Comparison of ENCODE assay signal across 15 cellular contexts in the genomic region with DNA sequence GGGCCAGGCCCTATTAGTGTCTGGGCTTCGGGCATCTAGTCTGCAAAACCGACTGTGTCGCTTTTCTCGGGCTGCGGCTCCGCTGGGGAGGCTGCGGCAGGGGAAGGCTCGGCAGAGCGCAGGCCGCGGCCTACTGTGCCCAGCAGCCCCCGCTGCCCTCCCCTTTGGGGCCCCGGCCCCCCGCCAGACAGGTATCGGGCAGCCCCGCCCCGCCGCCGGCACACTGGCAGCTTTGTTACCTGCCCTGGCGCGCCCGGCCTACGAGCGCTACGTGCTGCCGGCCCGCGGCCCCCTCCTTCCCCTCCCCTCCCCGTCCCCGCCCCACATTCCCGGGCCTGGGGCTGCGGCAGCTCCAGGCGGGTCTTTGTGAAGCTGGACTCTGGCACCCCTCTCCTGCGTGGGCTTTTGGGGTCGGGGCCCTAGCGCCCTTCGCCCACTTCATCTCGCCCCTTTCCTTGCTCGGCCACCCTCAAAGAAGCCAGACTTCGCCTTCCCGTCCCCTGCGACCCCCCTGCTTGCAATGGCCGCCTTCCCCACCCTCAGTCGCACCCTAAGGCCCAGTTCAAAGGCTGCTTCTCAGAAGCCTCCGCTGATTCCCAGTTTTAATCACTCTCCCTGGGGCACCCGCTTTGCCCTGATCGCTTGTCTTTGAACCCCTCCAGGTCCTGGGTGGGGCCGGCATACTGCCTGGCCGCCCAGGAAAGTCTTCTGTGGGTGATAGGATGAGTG. TPM values are rescaled to one million over a fixed set of nuclear protein-coding genes. Genes with fewer than 3 reads are reported as not detected.
DNase-seq lines count a peak whose midpoint lies in the region; ATAC-seq and TF ChIP-seq lines count a peak whose summit lies in the region.
"Had no signal": no experiment of that assay in that cellular context is flagged by ENCODE, and none has a peak within 500 bp of the region (broad histone marks: within the 10 kb centered on the region; RNA-seq: fewer than 3 reads in every experiment).

No MANE protein-coding gene starts in this region.

- H3K36me3 ChIP-seq in mesendoderm (ENCODE audit: control insufficient read depth, insufficient read depth, low read length): no peaks in the 10 kb centered on the region
- H3K36me3 ChIP-seq: right lobe of liver had no signal

- peak overlapping the region; percentile 68 for H3K4me3 Mint-ChIP-seq in type B pancreatic cell
- H3K4me3 Mint-ChIP-seq: activated naive CD8-positive, alpha-beta T cell treated with anti-CD3 and anti-CD28 coated beads for 36 hours; stimulated activated naive CD8-positive, alpha-beta T cell treated with anti-CD3 and anti-CD28 coated beads, Interleukin-15, Interleukin-2, amounts not matched to agents 100 ng/mL and 50 ng/mL, for 24 hours; T-cell had no signal

- H3K18ac ChIP-seq in mesendoderm (ENCODE audit: low read length): peak overlapping the region; percentile 98

- H3K9ac ChIP-seq in mesendoderm (ENCODE audit: low read length): peak overlapping the region; percentile 71

- peak overlapping the region; percentile 99 for H3K27ac Mint-ChIP-seq in type B pancreatic cell
- H3K27ac Mint-ChIP-seq: activated naive CD8-positive, alpha-beta T cell treated with anti-CD3 and anti-CD28 coated beads for 36 hours; stimulated activated naive CD8-positive, alpha-beta T cell treated with anti-CD3 and anti-CD28 coated beads, Interleukin-15, Interleukin-2, amounts not matched to agents 100 ng/mL and 50 ng/mL, for 24 hours; T-cell had no signal

- peak overlapping the region; percentile 91 for H3K56ac ChIP-seq in mesendoderm (ENCODE audit: low read length)

- peaks cover 27% of the 10 kb centered on the region for H3K4me1 Mint-ChIP-seq in type B pancreatic cell (ENCODE audit: unreplicated experiment)
- H3K4me1 Mint-ChIP-seq: activated naive CD8-positive, alpha-beta T cell treated with anti-CD3 and anti-CD28 coated beads for 36 hours; T-cell had no signal

- H3K79me1 ChIP-seq in mesendoderm (ENCODE audit: low read length): no peaks in the 10 kb centered on the region

- no peaks in the 10 kb centered on the region for H3K79me2 ChIP-seq in mesendoderm (ENCODE audit: control insufficient read depth, insufficient read depth, low read length)

- H3K4me1 ChIP-seq in mesendoderm (ENCODE audit: control insufficient read depth, low read depth, low read length): peaks cover 17% of the 10 kb centered on the region
- H3K4me1 ChIP-seq: right lobe of liver had no signal

- TF ChIP-seq CTCF in epithelial cell of esophagus (IDR thresholded peaks at IDR 0.05; ENCODE audit: insufficient read depth, low read depth, low read length, missing control alignments) (no peak), type B pancreatic cell (conservative IDR thresholded peaks at IDR 0.05) (no peak), coronary artery (IDR thresholded peaks at IDR 0.05) (no peak)

- no peak overlapping the region for H3K4me2 ChIP-seq in mesendoderm (ENCODE audit: low read length)
- H3K4me2 ChIP-seq: PC-9 had no signal

- no peak overlapping the region for H3K4me3 ChIP-seq in epithelial cell of esophagus (ENCODE audit: low read length)
- no peak overlapping the region for H3K4me3 ChIP-seq in mesendoderm (ENCODE audit: low read length)
- H3K4me3 ChIP-seq in coronary artery: no peak overlapping the region
- H3K4me3 ChIP-seq: PC-9, right lobe of liver had no signal

- peak overlapping the region; percentile 86 for H2AK5ac ChIP-seq in mesendoderm (ENCODE audit: low read length)

- H4K5ac ChIP-seq in mesendoderm (ENCODE audit: low read length): no peak overlapping the region

- H4K8ac ChIP-seq in mesendoderm (ENCODE audit: low read depth, low read length): peak overlapping the region; percentile 69

- peak overlapping the region; percentile 98 for H2BK5ac ChIP-seq in mesendoderm (ENCODE audit: low read length)

- no peaks in the 10 kb centered on the region for H3K36me3 Mint-ChIP-seq in type B pancreatic cell
- H3K36me3 Mint-ChIP-seq: activated naive CD8-positive, alpha-beta T cell treated with anti-CD3 and anti-CD28 coated beads for 36 hours; T-cell had no signal

- peak overlapping the region; percentile 92 for H2BK120ac ChIP-seq in mesendoderm (ENCODE audit: low read depth, low read length)

- no peaks in the 10 kb centered on the region for H3K27me3 ChIP-seq in mesendoderm (ENCODE audit: insufficient read depth, low read length, poor library complexity)
- H3K27me3 ChIP-seq: right lobe of liver had no signal

- H3K27ac ChIP-seq in mesendoderm (ENCODE audit: low read depth, low read length): peak overlapping the region; percentile 98
- H3K27ac ChIP-seq in coronary artery: no peak overlapping the region
- H3K27ac ChIP-seq: PC-9, right lobe of liver had no signal

- WGBS in mesendoderm (ENCODE audit: extremely low coverage, insufficient coverage, low lambda C conversion rate): no CpG with 5 or more reads among the region's 49 CpGs

- no peak for ATAC-seq in HG03469 (IDR thresholded peaks at IDR 0.05; ENCODE audit: unreplicated experiment)
- ATAC-seq: T-cell had no signal

- no peak overlapping the region for H3K23ac ChIP-seq in mesendoderm (ENCODE audit: low read length)

- H3K4ac ChIP-seq in mesendoderm (ENCODE audit: low read depth, low read length): peak overlapping the region; percentile 95

- H2BK15ac ChIP-seq in mesendoderm (replicated peaks; ENCODE audit: low read depth): no peak overlapping the region

- no peaks in the 10 kb centered on the region for H3K9me3 Mint-ChIP-seq in type B pancreatic cell
- H3K9me3 Mint-ChIP-seq: activated naive CD8-positive, alpha-beta T cell treated with anti-CD3 and anti-CD28 coated beads for 36 hours; stimulated activated naive CD8-positive, alpha-beta T cell treated with anti-CD3 and anti-CD28 coated beads, Interleukin-15, Interleukin-2, amounts not matched to agents 100 ng/mL and 50 ng/mL, for 24 hours; T-cell had no signal

- DNase-seq in DMS53 (lab: John Stamatoyannopoulos, UW): peak; percentile 52
- DNase-seq in DMS53 treated with DMSO at 0.1 percent for 48 hours (lab: John Stamatoyannopoulos, UW; ENCODE audit: unreplicated experiment): no peak
- DNase-seq in epithelial cell of esophagus (ENCODE audit: low read depth): peak; percentile 64
- DNase-seq in mesendoderm: peak; percentile 76
- DNase-seq in type B pancreatic cell (ENCODE audit: extremely low spot score, unreplicated experiment): peak; percentile 79
- no peak for DNase-seq in NCI-H1105 (lab: John Stamatoyannopoulos, UW)
- DNase-seq in coronary artery (ENCODE audit: low spot score): no peak
- DNase-seq: activated CD4-positive, CD25-positive, alpha-beta regulatory T cell treated with anti-CD3 and anti-CD28 coated beads, Interleukin-2, amount 50 U/mL, for 72 hours; activated naive CD8-positive, alpha-beta T cell treated with anti-CD3 and anti-CD28 coated beads for 36 hours; NCI-H446; right lobe of liver; T-cell had no signal

- peaks cover 3% of the 10 kb centered on the region for H3K27me3 Mint-ChIP-seq in type B pancreatic cell
- H3K27me3 Mint-ChIP-seq: activated naive CD8-positive, alpha-beta T cell treated with anti-CD3 and anti-CD28 coated beads for 36 hours; stimulated activated naive CD8-positive, alpha-beta T cell treated with anti-CD3 and anti-CD28 coated beads, Interleukin-15, Interleukin-2, amounts not matched to agents 100 ng/mL and 50 ng/mL, for 24 hours had no signal

RNA-seq across cellular contexts. Expression of a gene that starts 48.9 kb away (rescaled TPM):
- 253 TPM for polyA plus RNA-seq in mesendoderm (2013, experiment 1 of 2)
- polyA plus RNA-seq in mesendoderm (2013, experiment 2 of 2): 262 TPM
- total RNA-seq in type B pancreatic cell (ENCODE audit: low replicate concordance): 192 and 706 TPM in 2 replicates

Comparison
In these comparisons a context has a peak if more than half of its experiments do, and no peak if none do; other contexts are left out.
1. DNase-seq: peak in DMS53 (single experiment), epithelial cell of esophagus (single experiment), mesendoderm (single experiment) and type B pancreatic cell (single experiment); none in DMS53 treated with DMSO at 0.1 percent for 48 hours (single experiment), NCI-H1105 (single experiment) and coronary artery (single experiment).